Comparison of ENCODE assay signal across 12 cellular contexts in genomic region chr2:218394298-218395089, GRCh38. TPM values are rescaled to one million over a fixed set of nuclear protein-coding genes. Genes with fewer than 3 reads are reported as not detected.
DNase-seq lines count a peak whose midpoint lies in the region; ATAC-seq and TF ChIP-seq lines count a peak whose summit lies in the region.
"Had no signal": no experiment of that assay in that cellular context is flagged by ENCODE, and none has a peak within 500 bp of the region (broad histone marks: within the 10 kb centered on the region; RNA-seq: fewer than 3 reads in every experiment).

No MANE protein-coding gene starts in this region.

- H3K27me3 Mint-ChIP-seq in effector memory CD8-positive, alpha-beta T cell: no peaks in the 10 kb centered on the region
- H3K27me3 Mint-ChIP-seq in endothelial cell (ENCODE audit: unreplicated experiment): peaks cover 10% of the 10 kb centered on the region
- H3K27me3 Mint-ChIP-seq: T-helper 17 cell had no signal

- H3K9me2 ChIP-seq in SK-N-SH: no peaks in the 10 kb centered on the region
- H3K9me2 ChIP-seq in Loucy (replicated peaks; ENCODE audit: low read depth, low read length): no peaks in the 10 kb centered on the region

- peaks cover 12% of the 10 kb centered on the region; the same call in 1 of the 2 replicates for H3K79me2 ChIP-seq in SK-N-SH (ENCODE audit: insufficient read depth)
- H3K79me2 ChIP-seq in Loucy (ENCODE audit: insufficient read depth, low read length): peaks cover 19% of the 10 kb centered on the region

- no peaks in the 10 kb centered on the region for H3K9me3 Mint-ChIP-seq in effector memory CD8-positive, alpha-beta T cell
- no peaks in the 10 kb centered on the region for H3K9me3 Mint-ChIP-seq in endothelial cell (ENCODE audit: unreplicated experiment)

- H3K36me3 Mint-ChIP-seq in effector memory CD8-positive, alpha-beta T cell (ENCODE audit: insufficient read depth): peaks cover 36% of the 10 kb centered on the region
- H3K36me3 Mint-ChIP-seq in endothelial cell (ENCODE audit: low read depth, unreplicated experiment): no peaks in the 10 kb centered on the region

- peak; percentile 16 for DNase-seq in SK-N-SH
- no peak for DNase-seq in effector memory CD8-positive, alpha-beta T cell
- DNase-seq in sciatic nerve (ENCODE audit: low spot score): peak; percentile 72
- DNase-seq in endothelial cell (ENCODE audit: low spot score): no peak
- DNase-seq in colonic mucosa: no peak
- no peak for DNase-seq in iPS-NIHi7 (ENCODE audit: extremely low spot score)
- DNase-seq: esophagus squamous epithelium, NCI-H1694, T-helper 17 cell had no signal

- CTCF ChIA-PET in SK-N-SH (lab: Yijun Ruan, JAX): interaction anchor here (0.8 to 5.3 kb wide), 13 partner anchors 10 to 222 kb away, joined by 3 to 31 read pairs (median 4); partner anchors contain the start of gene CATIP

- H3K4me1 ChIP-seq in SK-N-SH (ENCODE audit: control insufficient read depth in 1 of 2, insufficient read depth in 2 of 2, low read depth in 1 of 2, low read length in 1 of 2): peaks cover 15 to 24% of the 10 kb centered on the region in 2 experiments; a peak in 3 of 4 replicates
- peaks cover 33% of the 10 kb centered on the region for H3K4me1 ChIP-seq in Loucy (ENCODE audit: insufficient read depth, low read length, poor library complexity, severe bottlenecking)
- H3K4me1 ChIP-seq in colonic mucosa: peaks cover 4% of the 10 kb centered on the region

- H3K27me3 ChIP-seq in SK-N-SH (ENCODE audit: insufficient read depth): no peaks in the 10 kb centered on the region
- no peaks in the 10 kb centered on the region for H3K27me3 ChIP-seq in Loucy (ENCODE audit: insufficient read depth, low read length, poor library complexity, severe bottlenecking)
- no peaks in the 10 kb centered on the region for H3K27me3 ChIP-seq in colonic mucosa
- H3K27me3 ChIP-seq: esophagus squamous epithelium had no signal

- WGBS in SK-N-SH (ENCODE audit: low lambda C conversion rate): 91% methylated on average over 9 of the region's 13 CpGs

- no peak for TF ChIP-seq RAD21 in SK-N-SH (IDR thresholded peaks at IDR 0.05; ENCODE audit: low read length)

- POLR2A ChIA-PET in SK-N-SH (lab: Yijun Ruan, JAX): no interaction called here

- H4K20me1 ChIP-seq in SK-N-SH (ENCODE audit: insufficient read depth) (no peaks in the 10 kb centered on the region), Loucy (ENCODE audit: insufficient read depth, low read length, poor library complexity, severe bottlenecking) (no peaks in the 10 kb centered on the region)

- H3K9ac ChIP-seq in SK-N-SH: no peak overlapping the region
- peak overlapping the region; percentile 32 for H3K9ac ChIP-seq in Loucy (ENCODE audit: low read depth, low read length, poor library complexity, severe bottlenecking)
- peak overlapping the region in 1 of 2 donors; percentile 8 for H3K9ac ChIP-seq in colonic mucosa (ENCODE audit: low read depth in 2 of 2, low read length in 2 of 2)

- H2AFZ ChIP-seq in SK-N-SH (ENCODE audit: low read depth) (no peak overlapping the region), Loucy (ENCODE audit: low read length) (no peak overlapping the region; the same call in 1 of the 2 replicates)

- H3K36me3 ChIP-seq in SK-N-SH (replicated peaks in 1 of 2; ENCODE audit: control insufficient read depth in 1 of 2, insufficient read depth in 2 of 2, low read length in 1 of 2) (no peaks in the 10 kb centered on the region), Loucy (ENCODE audit: insufficient read depth, low read length) (no peaks in the 10 kb centered on the region), colonic mucosa (no peaks in the 10 kb centered on the region)
- H3K36me3 ChIP-seq: esophagus squamous epithelium had no signal

- H3K27ac ChIP-seq in SK-N-SH (ENCODE audit: low read depth in 2 of 2, low read length in 1 of 2) (no peak overlapping the region), colonic mucosa (no peak overlapping the region)

- H3K4me3 Mint-ChIP-seq in effector memory CD8-positive, alpha-beta T cell: peak overlapping the region; percentile 33 to 43
- H3K4me3 Mint-ChIP-seq in endothelial cell (ENCODE audit: unreplicated experiment): no peak overlapping the region

- intact Hi-C loops in sciatic nerve (cut with DNase I) (loop anchor here (5.0 kb wide), 2 partner anchors 87 to 823 kb away; partner anchors contain the start of gene ABCB6), colonic mucosa (cut with DNase I) (loop anchor here (5.0 kb wide), 1 partner anchor 92 kb away; no protein-coding TSS in a partner anchor)

- H3K9me3 ChIP-seq in SK-N-SH (no peaks in the 10 kb centered on the region), Loucy (ENCODE audit: insufficient read depth, low read depth, low read length) (no peaks in the 10 kb centered on the region), colonic mucosa (no peaks in the 10 kb centered on the region)
- H3K9me3 ChIP-seq: esophagus squamous epithelium had no signal

- no peak for TF ChIP-seq CTCF in SK-N-SH (IDR thresholded peaks at IDR 0.05)
- no peak for TF ChIP-seq CTCF in Loucy (conservative IDR thresholded peaks at IDR 0.05; ENCODE audit: low read length)
- TF ChIP-seq CTCF in endothelial cell (IDR thresholded peaks at IDR 0.05; ENCODE audit: unreplicated experiment): no peak
- no peak for TF ChIP-seq CTCF in colonic mucosa (IDR thresholded peaks at IDR 0.05)

- ATAC-seq in SK-N-SH treated with all-trans-retinoic acid at 6 μM for 48 hours (no peak), sciatic nerve (no peak)
- no peak for ATAC-seq in effector memory CD8-positive, alpha-beta T cell (replicated peaks)
- ATAC-seq: T-helper 17 cell had no signal

- H3K4me2 ChIP-seq in SK-N-SH (no peak overlapping the region), Loucy (ENCODE audit: low read depth, low read length, poor library complexity, severe bottlenecking) (peak overlapping the region; percentile 74)

- H3K4me1 Mint-ChIP-seq in effector memory CD8-positive, alpha-beta T cell (ENCODE audit: low read depth in 2 of 2): peaks cover 46 to 48% of the 10 kb centered on the region in 2 donors
- peaks cover 18% of the 10 kb centered on the region for H3K4me1 Mint-ChIP-seq in endothelial cell (ENCODE audit: unreplicated experiment)

- H3F3A ChIP-seq in SK-N-SH (replicated peaks; ENCODE audit: insufficient read depth) (peaks cover 17% of the 10 kb centered on the region), Loucy (ENCODE audit: low read depth) (0 out of 2 replicates have a peak, but pooled peaks cover 2% of the 10 kb centered on the region)

- no peak for TF ChIP-seq EP300 in SK-N-SH (IDR thresholded peaks at IDR 0.05; ENCODE audit: borderline replicate concordance in 1 of 2, low read depth in 1 of 2, low read length in 1 of 2)

- H3K4me3 ChIP-seq in SK-N-SH (ENCODE audit: low read depth in 2 of 2, low read length in 1 of 2) (no peak overlapping the region), Loucy (ENCODE audit: low read length, poor library complexity, severe bottlenecking) (no peak overlapping the region), colonic mucosa (no peak overlapping the region)

- peak overlapping the region; percentile 66 to 73 for H3K27ac Mint-ChIP-seq in effector memory CD8-positive, alpha-beta T cell
- no peak overlapping the region for H3K27ac Mint-ChIP-seq in endothelial cell (ENCODE audit: unreplicated experiment)

TF ChIP-seq in SK-N-SH, 30 proteins besides CTCF, POLR2A, EP300 and RAD21 (continues in another document):
- TF ChIP-seq RFX5 (IDR thresholded peaks at IDR 0.05; ENCODE audit: low read length): no peak
- no peak for TF ChIP-seq GATA2 (CRISPR knock-in tag; IDR thresholded peaks at IDR 0.05)
- no peak for TF ChIP-seq RCOR1 (IDR thresholded peaks at IDR 0.05; ENCODE audit: low read length)
- TF ChIP-seq CHD2 (IDR thresholded peaks at IDR 0.05; ENCODE audit: low read length, partially characterized antibody): no peak

TF ChIP-seq in SK-N-SH treated with all-trans-retinoic acid at 6 μM for 48 hours, 23 proteins besides CTCF, POLR2A, EP300 and RAD21:
- no peak for TF ChIP-seq ESRRG (CRISPR knock-in tag; IDR thresholded peaks at IDR 0.05)
- TF ChIP-seq RARB (CRISPR knock-in tag; IDR thresholded peaks at IDR 0.05): no peak
- TF ChIP-seq BACH2 (CRISPR knock-in tag; IDR thresholded peaks at IDR 0.05; ENCODE audit: borderline replicate concordance): no peak

RNA-seq across cellular contexts. Expression of gene CTDSP1, which starts 5.2 kb away (rescaled TPM):
- 78.5 and 88.0 TPM in 2 replicates for polyA plus RNA-seq in SK-N-SH (2012; rRNA removed)
- polyA plus RNA-seq in SK-N-SH (2012; cell fraction: cytosol; rRNA removed): 36.6 and 51.6 TPM in 2 replicates
- polyA plus RNA-seq in SK-N-SH (2012; cell fraction: nucleus; rRNA removed): 82.0 and 102 TPM in 2 replicates
- total RNA-seq in sciatic nerve: 148 TPM
- 106 TPM for total RNA-seq in endothelial cell (ENCODE audit: unreplicated experiment)
- 100 to 1,000 TPM; 137 to 150 TPM for total RNA-seq in colonic mucosa

RNA-seq across cellular contexts. Expression of gene SLC11A1, which starts 12.4 kb away (rescaled TPM):
- polyA plus RNA-seq in SK-N-SH (2012; rRNA removed): 0.26 and 0.31 TPM in 2 replicates
- 0.13 and 0.24 TPM in 2 replicates for polyA plus RNA-seq in SK-N-SH (2012; cell fraction: cytosol; rRNA removed)
- polyA plus RNA-seq in SK-N-SH (2012; cell fraction: nucleus; rRNA removed): 0.25 and 0.56 TPM in 2 replicates
- total RNA-seq in sciatic nerve (36.6 TPM), endothelial cell (ENCODE audit: unreplicated experiment) (not detected), colonic mucosa (1 to 10 TPM; 1.1 to 1.8 TPM)
- total RNA-seq: A172 had no signal

RNA-seq across cellular contexts. Expression of gene VIL1, which starts 24.4 kb away (rescaled TPM):
- under 0.01 and 0.02 TPM in 2 replicates for polyA plus RNA-seq in SK-N-SH (2012; rRNA removed)
- polyA plus RNA-seq in SK-N-SH (2012; cell fraction: cytosol; rRNA removed): not detected in 2 replicates
- polyA plus RNA-seq in SK-N-SH (2012; cell fraction: nucleus; rRNA removed): 0.05 and 0.10 TPM in 2 replicates
- total RNA-seq in sciatic nerve (not detected), endothelial cell (ENCODE audit: unreplicated experiment) (0.44 TPM), colonic mucosa (100 to 1,000 TPM; 545 to 634 TPM)
- total RNA-seq: A172, esophagus squamous epithelium had no signal

RNA-seq across cellular contexts. Expression of gene CATIP, which starts 37.8 kb away (rescaled TPM):
- 0.18 and 0.26 TPM in 2 replicates for polyA plus RNA-seq in SK-N-SH (2012; rRNA removed)
- polyA plus RNA-seq in SK-N-SH (2012; cell fraction: cytosol; rRNA removed): 0.08 and 0.12 TPM in 2 replicates
- 0.64 and 0.94 TPM in 2 replicates for polyA plus RNA-seq in SK-N-SH (2012; cell fraction: nucleus; rRNA removed)
- total RNA-seq in sciatic nerve (not detected), endothelial cell (ENCODE audit: unreplicated experiment) (not detected), colonic mucosa (not detected)
- total RNA-seq: A172, esophagus squamous epithelium, T-helper 17 cell had no signal

Comparison
In these comparisons a context has a peak if more than half of its experiments do, and no peak if none do; other contexts are left out.
1. DNase-seq: peak in SK-N-SH (single experiment) and sciatic nerve (single experiment); none in effector memory CD8-positive, alpha-beta T cell (0 of 3), endothelial cell (single experiment), colonic mucosa (single experiment) and iPS-NIHi7 (single experiment).
2. RNA of gene SLC11A1, which starts 12.4 kb away (total RNA-seq): 36.6 TPM in sciatic nerve (single experiment); 1.1 to 1.8 TPM in colonic mucosa and not detected in endothelial cell (single experiment); every median in the first group is over 10 times any median in the second.
3. RNA of gene VIL1, which starts 24.4 kb away (total RNA-seq): 545 to 634 TPM in colonic mucosa; 0.44 TPM in endothelial cell (single experiment) and not detected in sciatic nerve (single experiment); every median in the first group is over 100 times any median in the second.